Comparison of ENCODE assay signal across 7 cellular contexts in genomic region chrX:31007347-31007746, GRCh38.
"Had no signal": no experiment of that assay in that cellular context is flagged by ENCODE, and none has a peak within 500 bp of the region (broad histone marks: within the 10 kb centered on the region; RNA-seq: fewer than 3 reads in every experiment).

No MANE protein-coding gene starts in this region.

- H3K4me2 ChIP-seq: GM23338 had no signal

- DNase-seq: H9, HCEC 1CT, HFFc6 had no signal

- H3K27ac ChIP-seq: HL-60 had no signal

- H3K4me3 Mint-ChIP-seq: GM23338, H9, HFFc6, IgD-negative memory B cell had no signal

- ATAC-seq: GM23338, HepG2 had no signal

- H3K27ac Mint-ChIP-seq: GM23338, H9, HFFc6, IgD-negative memory B cell had no signal

- H3K36me3 Mint-ChIP-seq: IgD-negative memory B cell had no signal

- H3K9me3 Mint-ChIP-seq: GM23338, HFFc6 had no signal

- H3K4me3 ChIP-seq: GM23338 had no signal

- H2AFZ ChIP-seq: GM23338 had no signal

- H3K4me1 Mint-ChIP-seq: GM23338, IgD-negative memory B cell had no signal
